Comparison of ENCODE assay signal across 1 cellular context in genomic region chr2:98748303-98749052, GRCh38.
TF ChIP-seq lines count a peak whose summit lies in the region.

No MANE protein-coding gene starts in this region.

TF ChIP-seq in HepG2, 621 proteins besides CTCF, POLR2A, EP300 and RAD21 (continued from another document):
- TF ChIP-seq ZNF275 (CRISPR knock-in tag; IDR thresholded peaks at IDR 0.05; ENCODE audit: borderline replicate concordance) (no peak), ZFP36L1 (CRISPR knock-in tag; IDR thresholded peaks at IDR 0.05) (no peak), HOXA9 (CRISPR knock-in tag; IDR thresholded peaks at IDR 0.05; ENCODE audit: borderline replicate concordance) (no peak), YY1 (IDR thresholded peaks at IDR 0.05; ENCODE audit: insufficient read depth, insufficient replicate concordance, low read depth, low read length) (no peak), FOSL2 (CRISPR knock-in tag; IDR thresholded peaks at IDR 0.05) (no peak), ZNF580 (CRISPR knock-in tag; IDR thresholded peaks at IDR 0.05; ENCODE audit: borderline replicate concordance, low read depth) (no peak), SNRNP70 (IDR thresholded peaks at IDR 0.05; ENCODE audit: low read depth, low read length) (no peak)
